1 cellular context compared by ENCODE assay signal in the genomic region with DNA sequence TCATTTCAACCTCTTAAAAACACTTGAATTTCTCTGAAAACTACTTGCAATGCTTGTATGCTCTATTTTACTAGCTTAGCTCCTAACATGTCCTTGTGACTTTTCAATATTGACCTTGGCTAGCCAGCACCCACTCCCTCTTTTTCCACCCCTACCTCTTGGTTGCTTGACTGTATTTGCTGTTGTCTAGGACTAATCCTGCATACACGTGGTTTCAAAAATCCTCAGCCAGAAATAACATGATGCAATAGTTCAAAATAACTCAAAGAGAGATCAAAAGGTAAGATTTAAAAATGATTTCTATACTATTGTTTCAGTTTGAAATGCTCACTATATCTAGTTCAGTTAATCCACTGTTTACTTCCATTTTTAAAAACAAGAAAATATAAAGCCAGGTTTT.
TF ChIP-seq lines count a peak whose summit lies in the region.

No MANE protein-coding gene starts in this region.

TF ChIP-seq in HepG2, 621 proteins besides CTCF, POLR2A, EP300 and RAD21 (continued from another document):
- TF ChIP-seq ATF7 (IDR thresholded peaks at IDR 0.05) (peak; percentile 35; the same call in 1 of the 2 replicates), ATF7 (CRISPR knock-in tag; IDR thresholded peaks at IDR 0.05) (no peak), CBX1 (IDR thresholded peaks at IDR 0.05; ENCODE audit: low read depth) (no peak), NFYB (CRISPR knock-in tag; IDR thresholded peaks at IDR 0.05) (no peak), GRHL1 (CRISPR knock-in tag; conservative IDR thresholded peaks at IDR 0.05) (no peak), ZKSCAN5 (CRISPR knock-in tag; IDR thresholded peaks at IDR 0.05) (no peak), GZF1 (CRISPR knock-in tag; IDR thresholded peaks at IDR 0.05) (no peak)
- TF ChIP-seq, protein P1, sequence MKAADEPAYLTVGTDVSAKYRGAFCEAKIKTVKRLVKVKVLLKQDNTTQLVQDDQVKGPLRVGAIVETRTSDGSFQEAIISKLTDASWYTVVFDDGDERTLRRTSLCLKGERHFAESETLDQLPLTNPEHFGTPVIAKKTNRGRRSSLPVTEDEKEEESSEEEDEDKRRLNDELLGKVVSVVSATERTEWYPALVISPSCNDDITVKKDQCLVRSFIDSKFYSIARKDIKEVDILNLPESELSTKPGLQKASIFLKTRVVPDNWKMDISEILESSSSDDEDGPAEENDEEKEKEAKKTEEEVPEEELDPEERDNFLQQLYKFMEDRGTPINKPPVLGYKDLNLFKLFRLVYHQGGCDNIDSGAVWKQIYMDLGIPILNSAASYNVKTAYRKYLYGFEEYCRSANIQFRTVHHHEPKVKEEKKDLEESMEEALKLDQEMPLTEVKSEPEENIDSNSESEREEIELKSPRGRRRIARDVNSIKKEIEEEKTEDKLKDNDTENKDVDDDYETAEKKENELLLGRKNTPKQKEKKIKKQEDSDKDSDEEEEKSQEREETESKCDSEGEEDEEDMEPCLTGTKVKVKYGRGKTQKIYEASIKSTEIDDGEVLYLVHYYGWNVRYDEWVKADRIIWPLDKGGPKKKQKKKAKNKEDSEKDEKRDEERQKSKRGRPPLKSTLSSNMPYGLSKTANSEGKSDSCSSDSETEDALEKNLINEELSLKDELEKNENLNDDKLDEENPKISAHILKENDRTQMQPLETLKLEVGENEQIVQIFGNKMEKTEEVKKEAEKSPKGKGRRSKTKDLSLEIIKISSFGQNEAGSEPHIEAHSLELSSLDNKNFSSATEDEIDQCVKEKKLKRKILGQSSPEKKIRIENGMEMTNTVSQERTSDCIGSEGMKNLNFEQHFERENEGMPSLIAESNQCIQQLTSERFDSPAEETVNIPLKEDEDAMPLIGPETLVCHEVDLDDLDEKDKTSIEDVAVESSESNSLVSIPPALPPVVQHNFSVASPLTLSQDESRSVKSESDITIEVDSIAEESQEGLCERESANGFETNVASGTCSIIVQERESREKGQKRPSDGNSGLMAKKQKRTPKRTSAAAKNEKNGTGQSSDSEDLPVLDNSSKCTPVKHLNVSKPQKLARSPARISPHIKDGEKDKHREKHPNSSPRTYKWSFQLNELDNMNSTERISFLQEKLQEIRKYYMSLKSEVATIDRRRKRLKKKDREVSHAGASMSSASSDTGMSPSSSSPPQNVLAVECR (CRISPR knock-in tag; IDR thresholded peaks at IDR 0.05; ENCODE audit: borderline replicate concordance): no peak
- TF ChIP-seq, protein P2, sequence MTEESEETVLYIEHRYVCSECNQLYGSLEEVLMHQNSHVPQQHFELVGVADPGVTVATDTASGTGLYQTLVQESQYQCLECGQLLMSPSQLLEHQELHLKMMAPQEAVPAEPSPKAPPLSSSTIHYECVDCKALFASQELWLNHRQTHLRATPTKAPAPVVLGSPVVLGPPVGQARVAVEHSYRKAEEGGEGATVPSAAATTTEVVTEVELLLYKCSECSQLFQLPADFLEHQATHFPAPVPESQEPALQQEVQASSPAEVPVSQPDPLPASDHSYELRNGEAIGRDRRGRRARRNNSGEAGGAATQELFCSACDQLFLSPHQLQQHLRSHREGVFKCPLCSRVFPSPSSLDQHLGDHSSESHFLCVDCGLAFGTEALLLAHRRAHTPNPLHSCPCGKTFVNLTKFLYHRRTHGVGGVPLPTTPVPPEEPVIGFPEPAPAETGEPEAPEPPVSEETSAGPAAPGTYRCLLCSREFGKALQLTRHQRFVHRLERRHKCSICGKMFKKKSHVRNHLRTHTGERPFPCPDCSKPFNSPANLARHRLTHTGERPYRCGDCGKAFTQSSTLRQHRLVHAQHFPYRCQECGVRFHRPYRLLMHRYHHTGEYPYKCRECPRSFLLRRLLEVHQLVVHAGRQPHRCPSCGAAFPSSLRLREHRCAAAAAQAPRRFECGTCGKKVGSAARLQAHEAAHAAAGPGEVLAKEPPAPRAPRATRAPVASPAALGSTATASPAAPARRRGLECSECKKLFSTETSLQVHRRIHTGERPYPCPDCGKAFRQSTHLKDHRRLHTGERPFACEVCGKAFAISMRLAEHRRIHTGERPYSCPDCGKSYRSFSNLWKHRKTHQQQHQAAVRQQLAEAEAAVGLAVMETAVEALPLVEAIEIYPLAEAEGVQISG (CRISPR knock-in tag; IDR thresholded peaks at IDR 0.05): no peak
